In the genomic region with DNA sequence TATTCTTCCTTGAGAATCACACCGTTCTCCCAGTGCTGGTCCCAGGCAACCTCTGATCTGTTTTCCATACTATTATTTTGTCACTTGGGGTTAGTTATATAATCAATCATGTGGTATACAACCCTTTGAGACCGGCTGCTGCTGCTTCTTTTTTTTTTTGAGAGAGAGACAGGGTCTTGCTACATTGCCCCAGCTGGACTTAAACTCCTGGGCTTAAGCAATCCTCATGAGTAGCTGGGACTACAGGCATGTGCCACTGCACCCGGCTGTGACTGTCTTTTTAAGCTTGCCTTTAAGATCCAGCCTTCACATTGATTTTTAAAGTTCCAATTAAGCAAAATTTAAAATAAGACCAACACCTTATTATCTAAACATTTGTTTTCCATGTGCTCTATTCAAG, we compare ENCODE assay signal across 27 cellular contexts.
"Had no signal": no experiment of that assay in that cellular context is flagged by ENCODE, and none has a peak within 500 bp of the region (broad histone marks: within the 10 kb centered on the region; RNA-seq: fewer than 3 reads in every experiment).

No MANE protein-coding gene starts in this region.

- ATAC-seq: stimulated activated effector memory CD8-positive, alpha-beta T cell treated with anti-CD3 and anti-CD28 coated beads, Interleukin-12 subunit alpha, Interleukin-12 subunit beta, amount 100 ng/mL, for 72 hours; stimulated activated memory B cell treated with anti-CD40 and anti-IgM and Interleukin-4, amounts not matched to agents 10 μg/mL and 1 μg/mL and 100 μg/mL, for 72 hours; stimulated activated naive B cell treated with anti-CD40 and anti-IgM and Interleukin-4, amounts not matched to agents 10 μg/mL and 1 μg/mL and 100 μg/mL, for 72 hours; stimulated activated naive CD8-positive, alpha-beta T cell treated with anti-CD3 and anti-CD28 coated beads, Interleukin-15, amount 100 ng/mL, for 72 hours; stimulated activated naive CD8-positive, alpha-beta T cell treated with anti-CD3 and anti-CD28 coated beads, Interleukin-15, Interleukin-2, amounts not matched to agents 100 U/mL and 50 U/mL, for 24 hours; upper lobe of right lung had no signal

- DNase-seq: stimulated activated CD4-positive, alpha-beta T cell treated with anti-CD3 and anti-CD28 coated beads, Interleukin-2, amount 100 ng/mL, for 48 hours; stimulated activated CD4-positive, alpha-beta T cell treated with anti-CD3 and anti-CD28 coated beads, Interleukin-4, amount 100 ng/mL, for 1 hour; stimulated activated CD4-positive, alpha-beta T cell treated with anti-CD3 and anti-CD28 coated beads, Interleukin-4, amount 100 ng/mL, for 24 hours; stimulated activated CD4-positive, alpha-beta T cell treated with anti-CD3 and anti-CD28 coated beads, Interleukin-4, amount 100 ng/mL, for 4 hours; stimulated activated CD8-positive, alpha-beta memory T cell treated with anti-CD3 and anti-CD28 coated beads, Interleukin-4, amount 100 ng/mL, for 48 hours; stimulated activated naive B cell treated with anti-CD40 and anti-IgM and Interleukin-4, amounts not matched to agents 10 μg/mL and 1 μg/mL and 100 μg/mL, for 72 hours; stimulated activated naive CD4-positive, alpha-beta T cell; stimulated activated naive CD4-positive, alpha-beta T cell treated with Interleukin-2 at 50 U/mL for 16 hours; stimulated activated naive CD8-positive, alpha-beta T cell treated with anti-CD3 and anti-CD28 coated beads, Interleukin-15, amount 100 ng/mL, for 72 hours; stimulated activated naive CD8-positive, alpha-beta T cell treated with anti-CD3 and anti-CD28 coated beads, Interleukin-15, Interleukin-2, amounts not matched to agents 100 U/mL and 50 U/mL, for 24 hours; stomach; substantia nigra; testis; thyroid gland; tibial artery; transverse colon; trophoblast cell; upper lobe of left lung; upper lobe of right lung; uterus had no signal

- H3K4me1 ChIP-seq: stomach, testis, thyroid gland, tibial artery, tibial nerve, upper lobe of right lung, uterus, vagina had no signal

- FAIRE-seq: urothelium cell line had no signal

- H3K9me3 ChIP-seq: stomach, suprapubic skin, testis, thoracic aorta, thyroid gland, tibial artery, tibial nerve, transverse colon, upper lobe of left lung, upper lobe of right lung, uterus, vagina had no signal

- H3K27ac ChIP-seq: testis, thoracic aorta, thyroid gland, tibial artery, tibial nerve, upper lobe of left lung, upper lobe of right lung, uterus, vagina had no signal

- H3K4me3 ChIP-seq: stomach, suprapubic skin, testis, thoracic aorta, thyroid gland, tibial artery, tibial nerve, transverse colon, upper lobe of left lung, upper lobe of right lung, uterus, vagina had no signal

- H3K27me3 ChIP-seq: stomach, testis, thyroid gland, tibial artery, transverse colon, upper lobe of left lung, upper lobe of right lung, uterus, vagina had no signal

- H3K36me3 ChIP-seq: stomach, suprapubic skin, thoracic aorta, thyroid gland, tibial artery, tibial nerve, transverse colon, upper lobe of left lung, upper lobe of right lung, uterus, vagina had no signal
